9 cellular contexts compared by ENCODE assay signal in the genomic region with DNA sequence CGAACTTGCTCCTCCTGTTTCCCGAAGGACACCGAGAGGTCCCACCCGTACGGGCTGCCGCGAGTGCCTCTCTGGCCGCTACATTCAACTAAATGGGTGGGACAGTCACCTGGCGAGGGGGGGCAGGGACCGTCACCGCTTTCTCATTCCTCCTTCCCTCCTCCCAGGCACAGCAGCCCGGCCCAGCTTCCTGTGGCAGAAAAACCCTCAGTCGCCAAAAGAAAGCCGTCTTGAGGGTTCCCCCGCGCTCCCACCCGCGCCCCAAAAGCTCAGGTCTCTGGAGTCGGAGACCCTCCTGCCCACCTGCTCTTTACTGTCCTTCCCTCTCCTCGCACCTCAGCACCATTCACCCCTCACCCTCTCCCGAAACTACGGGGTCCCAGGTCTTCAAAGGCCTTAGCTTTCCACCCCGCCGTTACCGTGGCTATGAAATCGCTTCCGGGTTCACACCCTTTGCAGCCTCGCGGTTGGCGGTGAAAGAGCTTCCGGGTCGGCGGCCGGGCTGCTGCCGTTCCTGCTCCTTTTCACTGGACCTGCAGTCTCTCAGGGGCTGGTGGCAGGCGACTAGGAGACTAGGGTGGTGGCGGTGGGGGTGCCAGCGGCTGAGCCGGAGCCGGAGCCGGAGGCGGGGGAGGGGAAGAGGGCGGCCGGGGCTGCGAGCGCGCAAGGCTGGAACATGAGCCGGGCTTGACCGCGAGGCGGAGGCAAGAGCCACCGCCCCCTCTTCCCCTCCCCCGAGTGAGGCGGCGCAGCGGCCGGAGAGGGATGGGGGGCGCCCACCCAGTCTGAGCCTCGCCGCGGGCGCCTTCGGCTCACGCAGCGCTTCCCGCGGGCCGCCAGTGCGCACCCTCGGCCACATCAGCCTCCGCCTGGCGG. TPM values are rescaled to one million over a fixed set of nuclear protein-coding genes. Genes with fewer than 3 reads are reported as not detected.
DNase-seq lines count a peak whose midpoint lies in the region; ATAC-seq, FAIRE-seq and TF ChIP-seq lines count a peak whose summit lies in the region.
"Had no signal": no experiment of that assay in that cellular context is flagged by ENCODE, and none has a peak within 500 bp of the region (broad histone marks: within the 10 kb centered on the region; RNA-seq: fewer than 3 reads in every experiment).

A gene with protein sequence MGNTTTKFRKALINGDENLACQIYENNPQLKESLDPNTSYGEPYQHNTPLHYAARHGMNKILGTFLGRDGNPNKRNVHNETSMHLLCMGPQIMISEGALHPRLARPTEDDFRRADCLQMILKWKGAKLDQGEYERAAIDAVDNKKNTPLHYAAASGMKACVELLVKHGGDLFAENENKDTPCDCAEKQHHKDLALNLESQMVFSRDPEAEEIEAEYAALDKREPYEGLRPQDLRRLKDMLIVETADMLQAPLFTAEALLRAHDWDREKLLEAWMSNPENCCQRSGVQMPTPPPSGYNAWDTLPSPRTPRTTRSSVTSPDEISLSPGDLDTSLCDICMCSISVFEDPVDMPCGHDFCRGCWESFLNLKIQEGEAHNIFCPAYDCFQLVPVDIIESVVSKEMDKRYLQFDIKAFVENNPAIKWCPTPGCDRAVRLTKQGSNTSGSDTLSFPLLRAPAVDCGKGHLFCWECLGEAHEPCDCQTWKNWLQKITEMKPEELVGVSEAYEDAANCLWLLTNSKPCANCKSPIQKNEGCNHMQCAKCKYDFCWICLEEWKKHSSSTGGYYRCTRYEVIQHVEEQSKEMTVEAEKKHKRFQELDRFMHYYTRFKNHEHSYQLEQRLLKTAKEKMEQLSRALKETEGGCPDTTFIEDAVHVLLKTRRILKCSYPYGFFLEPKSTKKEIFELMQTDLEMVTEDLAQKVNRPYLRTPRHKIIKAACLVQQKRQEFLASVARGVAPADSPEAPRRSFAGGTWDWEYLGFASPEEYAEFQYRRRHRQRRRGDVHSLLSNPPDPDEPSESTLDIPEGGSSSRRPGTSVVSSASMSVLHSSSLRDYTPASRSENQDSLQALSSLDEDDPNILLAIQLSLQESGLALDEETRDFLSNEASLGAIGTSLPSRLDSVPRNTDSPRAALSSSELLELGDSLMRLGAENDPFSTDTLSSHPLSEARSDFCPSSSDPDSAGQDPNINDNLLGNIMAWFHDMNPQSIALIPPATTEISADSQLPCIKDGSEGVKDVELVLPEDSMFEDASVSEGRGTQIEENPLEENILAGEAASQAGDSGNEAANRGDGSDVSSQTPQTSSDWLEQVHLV (plus strand): TSS at position 488 of the 876 bp plus-strand sequence. CDS start 49,005 bp downstream, outside the sequence.
Gene KRIT1 (minus strand): TSS at position 428 of the 876 bp plus-strand sequence. CDS start 3,779 bp downstream, outside the sequence.

- peak within 1 kb of the TSS; percentile 86 to 97 for H3K9ac ChIP-seq in kidney (ENCODE audit: low read length in 2 of 2)

- peak; percentile 75 for ATAC-seq in GM19035 (IDR thresholded peaks at IDR 0.05; ENCODE audit: unreplicated experiment)
- peak; percentile 83 for ATAC-seq in HG03354 (IDR thresholded peaks at IDR 0.05; ENCODE audit: poor library complexity, severe bottlenecking, unreplicated experiment)

- H3K27ac ChIP-seq in kidney (ENCODE audit: low read depth in 2 of 2, low read length in 2 of 2) = peak within 1 kb of the TSS; percentile 93 to 96

- peak within 1 kb of the TSS; percentile 86 to 99 for H3K4me3 ChIP-seq in kidney (ENCODE audit: low read length in 2 of 2)

- TF ChIP-seq CTCF in kidney (IDR thresholded peaks at IDR 0.05; ENCODE audit: borderline replicate concordance, extremely low read depth, insufficient read depth) = no peak

- DNase-seq in AG20443 (ENCODE audit: low spot score) (peak; percentile 91), NCI-H446 treated with DMSO at 0.1 percent for 48 hours (lab: John Stamatoyannopoulos, UW) (peak; percentile 57), cerebellar nuclear complex (lab: John Stamatoyannopoulos, UW) (peak; percentile 12 to 77), kidney (peak; percentile 95)
- DNase-seq in activated CD4-positive, CD25-positive, alpha-beta regulatory T cell treated with anti-CD3 and anti-CD28 coated beads, Interleukin-2, amount 50 U/mL, for 72 hours = peak; percentile 82
- DNase-seq in stimulated activated CD4-positive, alpha-beta T cell treated with anti-CD3 and anti-CD28 coated beads, Interleukin-1b, Interleukin-23, amount 100 ng/mL, for 1 hour (ENCODE audit: low read depth in 2 of 2) = peak; percentile 52 to 70

- H3K4me1 ChIP-seq in kidney (ENCODE audit: control insufficient read depth in 1 of 2, insufficient read depth in 1 of 2, low read depth in 1 of 2, low read length in 2 of 2) = peaks cover 8 to 10% of the 10 kb centered on the region in 2 donors

- H3K9me3 ChIP-seq in kidney (ENCODE audit: control insufficient read depth in 1 of 2, low read length in 2 of 2) = no peaks in the 10 kb centered on the region

- intact Hi-C loops in kidney (cut with DNase I) = no loop called here

- H3K36me3 ChIP-seq in kidney (ENCODE audit: control insufficient read depth in 1 of 2, insufficient read depth in 2 of 2, low read length in 2 of 2) = peaks cover 0 to 4% of the 10 kb centered on the region in 2 donors

- no peak for FAIRE-seq in kidney (lab: Jason Lieb, UNC)
- FAIRE-seq: islet of Langerhans had no signal

RNA-seq across cellular contexts. Expression of the first gene that starts in this region (rescaled TPM):
- total RNA-seq in kidney = 59.0 TPM
- 10.7 TPM for polyA plus RNA-seq in kidney (ENCODE audit: insufficient read depth, low read depth, low replicate concordance)

RNA-seq across cellular contexts. Expression of gene KRIT1, which starts in this region (rescaled TPM):
- total RNA-seq in kidney = 48.7 TPM
- 15.2 TPM for polyA plus RNA-seq in kidney (ENCODE audit: insufficient read depth, low read depth, low replicate concordance)

Comparison
In these comparisons a context has a peak if more than half of its experiments do, and no peak if none do; other contexts are left out.
1. Peak in every context shown above with its lines: DNase-seq, ATAC-seq, H3K4me3 ChIP-seq and H3K27ac ChIP-seq.
2. DNase-seq: peak in every context shown above with its lines; median percentile 95 in kidney; 91 in AG20443; 82 in activated CD4-positive, CD25-positive, alpha-beta regulatory T cell treated with anti-CD3 and anti-CD28 coated beads, Interleukin-2, amount 50 U/mL, for 72 hours; 61 in stimulated activated CD4-positive, alpha-beta T cell treated with anti-CD3 and anti-CD28 coated beads, Interleukin-1b, Interleukin-23, amount 100 ng/mL, for 1 hour; 57 in NCI-H446 treated with DMSO at 0.1 percent for 48 hours; 44 in cerebellar nuclear complex.